In the genomic region with DNA sequence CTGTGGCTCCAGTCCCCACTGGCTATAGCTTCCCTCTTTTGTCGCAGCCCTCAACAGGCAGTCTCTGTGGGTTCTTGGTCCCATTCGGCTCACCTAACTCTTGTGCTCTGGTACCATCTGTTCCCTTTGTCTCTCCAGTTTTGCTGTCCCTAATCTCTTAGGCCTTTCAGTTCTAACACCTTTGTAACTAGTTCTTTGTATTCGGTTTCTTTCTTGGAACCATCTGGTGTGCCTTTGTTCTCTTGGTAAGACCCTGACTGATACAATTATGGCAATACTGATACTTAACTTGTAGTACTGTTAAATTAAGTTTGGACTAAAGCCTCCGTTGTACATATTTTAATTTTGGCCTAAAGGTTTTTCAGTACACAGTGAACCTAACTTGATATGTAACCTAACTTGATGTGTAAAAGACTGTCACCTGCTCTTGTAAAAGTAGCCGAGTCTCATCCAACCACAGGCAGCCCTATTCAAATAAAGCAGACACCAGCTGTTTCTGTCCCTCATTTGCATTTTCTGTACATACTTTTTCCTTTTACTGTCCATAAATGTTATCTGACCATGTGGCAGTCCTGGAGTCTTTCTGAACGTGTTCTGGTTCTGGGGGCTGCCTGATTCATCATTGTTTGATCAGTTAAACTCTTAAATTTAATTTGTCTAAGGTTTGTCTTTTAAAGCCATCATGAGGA, we compare ENCODE assay signal across 9 cellular contexts. TPM values are rescaled to one million over a fixed set of nuclear protein-coding genes. Genes with fewer than 3 reads are reported as not detected.
DNase-seq lines count a peak whose midpoint lies in the region; ATAC-seq, FAIRE-seq and TF ChIP-seq lines count a peak whose summit lies in the region.
"Had no signal": no experiment of that assay in that cellular context is flagged by ENCODE, and none has a peak within 500 bp of the region (broad histone marks: within the 10 kb centered on the region; RNA-seq: fewer than 3 reads in every experiment).

No MANE protein-coding gene starts in this region.

- TF ChIP-seq EP300 in GM12878 (IDR thresholded peaks at IDR 0.05; ENCODE audit: borderline replicate concordance in 1 of 2, control insufficient read depth in 1 of 2, low read depth in 2 of 2, low read length in 2 of 2): 0 out of 4 replicates have a peak, but pooled peaks of 1 of the 2 experiments have one; percentile 20

- whole genome bisulfite sequencing in GM12878 (ENCODE audit: insufficient coverage, insufficient replicate concordance, low lambda C conversion rate, missing lambda C conversion rate): 12% methylated on average over 6 of the region's 6 CpGs

- TF ChIP-seq CTCF in GM12878 (IDR thresholded peaks at IDR 0.05 in 2 of 3, conservative IDR thresholded peaks at IDR 0.05 in 1 of 3; ENCODE audit: control insufficient read depth in 2 of 3, extremely low read depth in 1 of 3, insufficient read depth in 1 of 3, low read depth in 3 of 3, low read length in 3 of 3): no peak

- CTCF ChIA-PET in GM12878 (lab: Yijun Ruan, JAX): interaction anchor here (1.0 kb wide), 1 partner anchor 18 kb away, joined by 4 read pairs; no protein-coding TSS in a partner anchor

- DNase-seq in GM12878 (ENCODE audit: low read depth, low spot score) (no peak), NK-92 (lab: John Stamatoyannopoulos, UW; ENCODE audit: unreplicated experiment) (no peak), SW 1271 (lab: John Stamatoyannopoulos, UW) (no peak)
- DNase-seq in activated CD4-positive, alpha-beta T cell treated with anti-CD3 and anti-CD28 coated beads, Interleukin-2, amount 50 U/mL, for 1 hour: no peak
- no peak for DNase-seq in stimulated activated CD4-positive, alpha-beta T cell treated with anti-CD3 and anti-CD28 coated beads, Interleukin-2, amount 100 ng/mL, for 24 hours

- H2AFZ ChIP-seq in GM12878 (ENCODE audit: control insufficient read depth, low read depth, low read length): peak overlapping the region; percentile 78

- in situ Hi-C loops in GM12878 (cut with MboI): loop anchor here (10.0 kb wide), 1 partner anchor 632 kb away; a partner anchor contains a TSS

- no peaks in the 10 kb centered on the region for H3K9me3 ChIP-seq in GM12878 (replicated peaks; ENCODE audit: control insufficient read depth, insufficient read depth, low read length)

- peak overlapping the region; percentile 36 for H3K9ac ChIP-seq in GM12878 (ENCODE audit: control insufficient read depth, insufficient read depth, low read length)

- peak; percentile 27 for FAIRE-seq in GM12878 (lab: Jason Lieb, UNC)
- FAIRE-seq: colon had no signal

- H3K27me3 ChIP-seq in GM12878 (replicated peaks in 1 of 2; ENCODE audit: control insufficient read depth in 2 of 2, insufficient read depth in 2 of 2, low read length in 1 of 2): no peaks in the 10 kb centered on the region

- BruUV-seq in GM12878 (replicated peaks; lab: Mats Ljungman, UMichigan): no TSS peak

- TF ChIP-seq POLR2A in GM18505 (IDR thresholded peaks at IDR 0.05; ENCODE audit: borderline replicate concordance, extremely low read depth, insufficient read depth, insufficient read length): peak; percentile 37
- TF ChIP-seq POLR2A in GM12878 (IDR thresholded peaks at IDR 0.05; ENCODE audit: low read depth, low read length): peak; percentile 19; the same call in 1 of the 2 replicates

- no peak overlapping the region; the same call in 1 of the 2 replicates for H3K4me3 ChIP-seq in GM12878

- H3K4me1 ChIP-seq in GM12878 (ENCODE audit: control insufficient read depth, insufficient read depth, low read length): peaks cover 49% of the 10 kb centered on the region

- no peaks in the 10 kb centered on the region for H4K20me1 ChIP-seq in GM12878 (ENCODE audit: control insufficient read depth, insufficient read depth)

- peak overlapping the region; percentile 66 for H3K27ac ChIP-seq in GM12878 (ENCODE audit: control insufficient read depth, insufficient read depth)

- peaks cover 2% of the 10 kb centered on the region for H3K79me2 ChIP-seq in GM12878 (ENCODE audit: control insufficient read depth, insufficient read depth, low read length)

- ATAC-seq in GM18505 (IDR thresholded peaks at IDR 0.05; ENCODE audit: unreplicated experiment) (peak; percentile 35), GM21360 (IDR thresholded peaks at IDR 0.05; ENCODE audit: unreplicated experiment) (peak; percentile 33), HG03342 (IDR thresholded peaks at IDR 0.05; ENCODE audit: unreplicated experiment) (peak; percentile 51), GM12878 (peak; percentile 34)

- POLR2A ChIA-PET in GM12878 (lab: Charles Lee): no interaction called here

- SMC1A ChIA-PET in GM12878 (lab: Charles Lee; ENCODE audit: uncharacterized antibody, unreplicated experiment): interaction anchor here (0.6 to 1.1 kb wide), 2 partner anchors 11 to 50 kb away, joined by 3 to 4 read pairs; no protein-coding TSS in a partner anchor

- TF ChIP-seq RAD21 in GM12878 (IDR thresholded peaks at IDR 0.05; ENCODE audit: insufficient read depth, low read depth, low read length): no peak

- H3K36me3 ChIP-seq in GM12878 (ENCODE audit: control insufficient read depth in 2 of 2, insufficient read depth in 2 of 2, low read length in 1 of 2): no peaks in the 10 kb centered on the region

- intact Hi-C loops in GM12878 (cut with micrococcal nuclease; ENCODE audit: unreplicated experiment): no loop called here

- peak overlapping the region; percentile 58 for H3K4me2 ChIP-seq in GM12878 (ENCODE audit: control insufficient read depth, insufficient read depth)

- RAD21 ChIA-PET in GM12878 (lab: Charles Lee; ENCODE audit: unreplicated experiment): no interaction called here

TF ChIP-seq in GM12878, 131 proteins besides CTCF, POLR2A, EP300 and RAD21 (continues in another document):
- TF ChIP-seq STAT1 (conservative IDR thresholded peaks at IDR 0.05): no peak
- TF ChIP-seq, protein P1, sequence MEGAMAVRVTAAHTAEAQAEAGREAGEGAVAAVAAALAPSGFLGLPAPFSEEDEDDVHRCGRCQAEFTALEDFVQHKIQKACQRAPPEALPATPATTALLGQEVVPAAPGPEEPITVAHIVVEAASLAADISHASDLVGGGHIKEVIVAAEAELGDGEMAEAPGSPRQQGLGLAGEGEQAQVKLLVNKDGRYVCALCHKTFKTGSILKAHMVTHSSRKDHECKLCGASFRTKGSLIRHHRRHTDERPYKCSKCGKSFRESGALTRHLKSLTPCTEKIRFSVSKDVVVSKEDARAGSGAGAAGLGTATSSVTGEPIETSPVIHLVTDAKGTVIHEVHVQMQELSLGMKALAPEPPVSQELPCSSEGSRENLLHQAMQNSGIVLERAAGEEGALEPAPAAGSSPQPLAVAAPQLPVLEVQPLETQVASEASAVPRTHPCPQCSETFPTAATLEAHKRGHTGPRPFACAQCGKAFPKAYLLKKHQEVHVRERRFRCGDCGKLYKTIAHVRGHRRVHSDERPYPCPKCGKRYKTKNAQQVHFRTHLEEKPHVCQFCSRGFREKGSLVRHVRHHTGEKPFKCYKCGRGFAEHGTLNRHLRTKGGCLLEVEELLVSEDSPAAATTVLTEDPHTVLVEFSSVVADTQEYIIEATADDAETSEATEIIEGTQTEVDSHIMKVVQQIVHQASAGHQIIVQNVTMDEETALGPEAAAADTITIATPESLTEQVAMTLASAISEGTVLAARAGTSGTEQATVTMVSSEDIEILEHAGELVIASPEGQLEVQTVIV (IDR thresholded peaks at IDR 0.05; ENCODE audit: borderline replicate concordance, partially characterized antibody): no peak
- TF ChIP-seq DPF2 (IDR thresholded peaks at IDR 0.05): no peak
- TF ChIP-seq EED (IDR thresholded peaks at IDR 0.05; ENCODE audit: low read depth): no peak
- no peak for TF ChIP-seq PML (IDR thresholded peaks at IDR 0.05; ENCODE audit: low read length)
- TF ChIP-seq HDGF (IDR thresholded peaks at IDR 0.05): 0 out of 2 replicates have a peak, but pooled peaks have one; percentile 41
- peak; percentile 45; the same call in 1 of the 2 replicates for TF ChIP-seq POLR2AphosphoS5 (IDR thresholded peaks at IDR 0.05; ENCODE audit: low read length)
- TF ChIP-seq ESRRA (IDR thresholded peaks at IDR 0.05; ENCODE audit: low read length): no peak
- TF ChIP-seq CHD1 (IDR thresholded peaks at IDR 0.05; ENCODE audit: low read depth, low read length): no peak
- TF ChIP-seq RAD51 (IDR thresholded peaks at IDR 0.05): peak; percentile 50

RNA-seq across cellular contexts. Expression of a gene that starts 4.8 kb away (rescaled TPM):
- total RNA-seq in GM12878 (2013; cell fraction: nucleolus; rRNA removed): 10.5 and 11.2 TPM in 2 replicates
- total RNA-seq in GM12878 (2014; rRNA removed) (39.5 and 43.2 TPM in 2 replicates), GM12878 (2014; rRNA removed; fragmentation: Illumina TruSeq; extraction: Trizol) (39.8 and 44.3 TPM in 2 replicates), GM12878 (2021) (28.9 and 30.6 TPM in 2 replicates)
- 28.9 TPM for polyA plus RNA-seq in GM12878 (2011; ENCODE audit: low read depth)
- polyA plus RNA-seq in GM12878 (2011; rRNA removed) (29.7 and 36.8 TPM in 2 replicates), GM12878 (2014; fragmentation: Illumina TruSeq; extraction: Trizol) (38.7 and 40.9 TPM in 2 replicates), GM12878 (2014; fragmentation: Nextera tagmentation; extraction: Ambion mirVana) (10 to 100 TPM; 18.3 to 22.0 TPM), GM12878 (2014; rRNA removed) (34.6 and 36.2 TPM in 2 replicates), GM12878 (2016; fragmentation: Nextera tagmentation; extraction: Ambion mirVana) (10 to 100 TPM; 39.9 to 42.6 TPM)
- 25.2 and 28.7 TPM in 2 replicates for polyA plus RNA-seq in GM12878 (2011; cell fraction: cytosol; rRNA removed)
- polyA plus RNA-seq in GM12878 (2011; cell fraction: nucleus; rRNA removed): 8.0 and 12.3 TPM in 2 replicates
- polyA plus RNA-seq in GM12878 (2012): 23.1 and 30.3 TPM in 2 replicates
- polyA minus RNA-seq in GM12878 (2011; rRNA and poly(A)+ RNA removed): 6.9 and 9.1 TPM in 2 replicates
- 7.7 and 13.1 TPM in 2 replicates for polyA minus RNA-seq in GM12878 (2011; cell fraction: cytosol; rRNA and poly(A)+ RNA removed)
- 5.2 and 7.7 TPM in 2 replicates for polyA minus RNA-seq in GM12878 (2011; cell fraction: nucleus; rRNA and poly(A)+ RNA removed)

RNA-seq across cellular contexts. Expression of a gene that starts 7.3 kb away (rescaled TPM):
- total RNA-seq in GM12878 (2013; cell fraction: nucleolus; rRNA removed): 74.7 and 94.2 TPM in 2 replicates
- 16.7 and 17.0 TPM in 2 replicates for total RNA-seq in GM12878 (2014; rRNA removed)
- total RNA-seq in GM12878 (2014; rRNA removed; fragmentation: Illumina TruSeq; extraction: Trizol): 13.2 and 14.3 TPM in 2 replicates
- total RNA-seq in GM12878 (2021): 10.5 and 10.9 TPM in 2 replicates
- 23.3 TPM for polyA plus RNA-seq in GM12878 (2011; ENCODE audit: low read depth)
- 28.1 and 36.3 TPM in 2 replicates for polyA plus RNA-seq in GM12878 (2011; rRNA removed)
- polyA plus RNA-seq in GM12878 (2011; cell fraction: cytosol; rRNA removed): 19.1 and 23.9 TPM in 2 replicates
- polyA plus RNA-seq in GM12878 (2011; cell fraction: nucleus; rRNA removed): 37.0 and 38.2 TPM in 2 replicates
- polyA plus RNA-seq in GM12878 (2012): 31.3 and 31.7 TPM in 2 replicates
- 11.9 and 14.3 TPM in 2 replicates for polyA plus RNA-seq in GM12878 (2014; fragmentation: Illumina TruSeq; extraction: Trizol)
- polyA plus RNA-seq in GM12878 (2014; fragmentation: Nextera tagmentation; extraction: Ambion mirVana): 1 to 10 TPM; 2.9 to 4.6 TPM
- 9.8 and 11.1 TPM in 2 replicates for polyA plus RNA-seq in GM12878 (2014; rRNA removed)
- 10 to 100 TPM; 20.3 to 22.0 TPM for polyA plus RNA-seq in GM12878 (2016; fragmentation: Nextera tagmentation; extraction: Ambion mirVana)
- 91.4 and 121 TPM in 2 replicates for polyA minus RNA-seq in GM12878 (2011; rRNA and poly(A)+ RNA removed)
- polyA minus RNA-seq in GM12878 (2011; cell fraction: cytosol; rRNA and poly(A)+ RNA removed): 10.2 and 11.4 TPM in 2 replicates
- polyA minus RNA-seq in GM12878 (2011; cell fraction: nucleus; rRNA and poly(A)+ RNA removed): 36.8 and 53.6 TPM in 2 replicates
